ENCODE assay signal across 21 cellular contexts in the genomic region with DNA sequence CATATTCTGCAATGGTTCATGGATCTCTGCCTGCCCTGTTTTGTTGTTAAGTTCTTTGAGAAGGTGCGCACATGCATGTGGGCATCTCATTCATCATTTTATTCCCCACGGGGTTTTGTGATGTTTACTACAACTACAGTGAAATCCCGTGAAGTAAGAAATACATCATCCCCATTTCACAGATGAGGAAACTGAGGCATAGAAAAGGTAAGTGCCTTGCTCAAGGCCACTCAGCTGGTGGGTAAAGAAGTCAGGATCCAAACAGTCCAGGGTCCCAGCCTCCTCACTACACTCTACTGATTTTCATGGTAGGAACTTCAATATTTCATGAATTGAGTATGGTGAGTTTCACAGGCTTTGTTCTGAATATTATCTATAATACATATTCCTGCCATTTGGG.
"Had no signal": no experiment of that assay in that cellular context is flagged by ENCODE, and none has a peak within 500 bp of the region (broad histone marks: within the 10 kb centered on the region; RNA-seq: fewer than 3 reads in every experiment).

No MANE protein-coding gene starts in this region.

- DNase-seq: IMR-90, Kasumi-1, MM.1S, NCI-H1105, NCI-H1417, NCI-H1436 treated with DMSO at 0.1 percent for 48 hours, NCI-H1694, NCI-H1930, NCI-H2081, NCI-H2107, NCI-H2227 treated with DMSO at 0.1 percent for 48 hours, NCI-H524, NCI-H526 treated with DMSO at 0.1 percent for 48 hours, NCI-H774, Right ventricle myocardium superior, RPMI8226, SIG-M5, SK-N-SH, SW 1271, T-cell had no signal

- H3K4me3 Mint-ChIP-seq: T-cell had no signal

- H3K9me3 Mint-ChIP-seq: T-cell had no signal

- H3K9me2 ChIP-seq: SK-N-SH had no signal

- ATAC-seq: T-cell had no signal

- H3K36me3 Mint-ChIP-seq: T-cell had no signal

- H3K27ac ChIP-seq: KMS-11 had no signal

- H3K27ac Mint-ChIP-seq: T-cell had no signal

- H3K4me2 ChIP-seq: KMS-11, SK-N-SH had no signal
